Comparison of ENCODE assay signal across 32 cellular contexts in the genomic region with DNA sequence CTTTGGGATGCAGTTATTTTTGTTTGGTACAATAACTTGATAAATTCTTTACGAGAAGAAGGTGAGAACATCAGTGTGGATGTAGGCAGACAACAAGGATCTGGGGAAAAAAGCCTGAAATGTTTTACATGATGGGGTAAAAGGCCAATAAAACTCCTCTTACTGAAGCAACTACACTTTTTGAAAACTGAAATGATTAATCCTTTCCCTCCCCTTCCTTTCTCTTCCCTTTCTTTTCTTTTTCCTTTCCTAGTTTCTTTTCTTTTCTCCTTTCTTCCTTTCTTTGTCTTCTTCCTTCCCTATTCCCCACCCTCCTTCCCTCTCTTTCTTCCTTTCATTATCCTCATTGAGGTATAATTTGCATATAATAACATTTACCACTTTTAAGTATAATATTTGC.
"Had no signal": no experiment of that assay in that cellular context is flagged by ENCODE, and none has a peak within 500 bp of the region (broad histone marks: within the 10 kb centered on the region; RNA-seq: fewer than 3 reads in every experiment).

No MANE protein-coding gene starts in this region.

- H3K27me3 ChIP-seq: body of pancreas, brain microvascular endothelial cell, breast epithelium had no signal

- H3K36me3 ChIP-seq: adrenal gland, brain microvascular endothelial cell, breast epithelium had no signal

- H3K4me1 ChIP-seq: adrenal gland, breast epithelium had no signal

- ATAC-seq: activated CD8-positive, alpha-beta T cell treated with anti-CD3 and anti-CD28 coated beads for 36 hours; activated naive CD4-positive, alpha-beta T cell treated with anti-CD3 and anti-CD28 coated beads, Interleukin-2, amount 50 U/mL, for 72 hours; activated T-cell treated with anti-CD3 and anti-CD28 coated beads, Interleukin-2, amount 50 U/mL, for 4 hours; activated T-cell treated with anti-CD3 and anti-CD28 coated beads, Interleukin-2, amount 50 U/mL, for 72 hours; activated T-helper 17 cell treated with anti-CD3 and anti-CD28 coated beads, Interleukin-2, amount 50 U/mL, for 72 hours; body of pancreas had no signal

- FAIRE-seq: astrocyte had no signal

- H3K9me3 ChIP-seq: body of pancreas had no signal

- DNase-seq: activated B cell treated with CpG ODN at 0.5 μM for 24 hours; activated CD4-positive, alpha-beta memory T cell treated with anti-CD3 and anti-CD28 coated beads for 36 hours; activated CD4-positive, alpha-beta T cell treated with anti-CD3 and anti-CD28 coated beads for 4 hours; activated CD4-positive, alpha-beta T cell treated with anti-CD3 and anti-CD28 coated beads, Interleukin-2, amount 10 ng/mL, durations not matched to agents 24 days and 14 days; activated CD4-positive, alpha-beta T cell treated with anti-CD3 and anti-CD28 coated beads, Interleukin-2, amount 50 U/mL, for 1 hour; activated CD4-positive, alpha-beta T cell treated with anti-CD3 and anti-CD28 coated beads, Interleukin-2, amount 50 U/mL, for 4 hours; activated CD4-positive, CD25-positive, alpha-beta regulatory T cell treated with anti-CD3 and anti-CD28 coated beads, Interleukin-2, amount 50 U/mL, for 72 hours; activated CD8-positive, alpha-beta memory T cell treated with anti-CD3 and anti-CD28 coated beads, Interleukin-2, amount 50 U/mL, for 4 hours; activated CD8-positive, alpha-beta T cell treated with anti-CD3 and anti-CD28 coated beads for 36 hours; activated effector memory CD4-positive, alpha-beta T cell treated with anti-CD3 and anti-CD28 coated beads, Interleukin-2, amount 50 U/mL, for 16 hours; activated gamma-delta T cell treated with Interleukin-2 at 50 U/mL for 16 hours; activated naive CD4-positive, alpha-beta T cell; activated naive CD4-positive, alpha-beta T cell treated with anti-CD3 and anti-CD28 coated beads for 36 hours; activated naive CD4-positive, alpha-beta T cell treated with anti-CD3 and anti-CD28 coated beads, Interleukin-2, amount 50 U/mL, for 16 hours; activated naive CD8-positive, alpha-beta T cell treated with anti-CD3 and anti-CD28 coated beads for 36 hours; activated T-cell treated with anti-CD3 and anti-CD28 coated beads for 4 hours; activated T-cell treated with anti-CD3 and anti-CD28 coated beads, Interleukin-2, amount 50 U/mL, for 1 hour; activated T-cell treated with anti-CD3 and anti-CD28 coated beads, Interleukin-2, amount 50 U/mL, for 4 hours; activated T-cell treated with anti-CD3 and anti-CD28 coated beads, Interleukin-2, amount 50 U/mL, for 72 hours; adrenal gland; amniotic stem cell; aorta; body of pancreas; brain microvascular endothelial cell; central memory CD4-positive, alpha-beta T cell; T-helper 2 cell; T-helper 9 cell had no signal

- H3K27ac ChIP-seq: adrenal gland, body of pancreas, brain microvascular endothelial cell, breast epithelium, VCaP had no signal

- H3K4me3 ChIP-seq: adrenal gland, body of pancreas, breast epithelium had no signal
